ENCODE assay signal across 8 cellular contexts in the genomic region with DNA sequence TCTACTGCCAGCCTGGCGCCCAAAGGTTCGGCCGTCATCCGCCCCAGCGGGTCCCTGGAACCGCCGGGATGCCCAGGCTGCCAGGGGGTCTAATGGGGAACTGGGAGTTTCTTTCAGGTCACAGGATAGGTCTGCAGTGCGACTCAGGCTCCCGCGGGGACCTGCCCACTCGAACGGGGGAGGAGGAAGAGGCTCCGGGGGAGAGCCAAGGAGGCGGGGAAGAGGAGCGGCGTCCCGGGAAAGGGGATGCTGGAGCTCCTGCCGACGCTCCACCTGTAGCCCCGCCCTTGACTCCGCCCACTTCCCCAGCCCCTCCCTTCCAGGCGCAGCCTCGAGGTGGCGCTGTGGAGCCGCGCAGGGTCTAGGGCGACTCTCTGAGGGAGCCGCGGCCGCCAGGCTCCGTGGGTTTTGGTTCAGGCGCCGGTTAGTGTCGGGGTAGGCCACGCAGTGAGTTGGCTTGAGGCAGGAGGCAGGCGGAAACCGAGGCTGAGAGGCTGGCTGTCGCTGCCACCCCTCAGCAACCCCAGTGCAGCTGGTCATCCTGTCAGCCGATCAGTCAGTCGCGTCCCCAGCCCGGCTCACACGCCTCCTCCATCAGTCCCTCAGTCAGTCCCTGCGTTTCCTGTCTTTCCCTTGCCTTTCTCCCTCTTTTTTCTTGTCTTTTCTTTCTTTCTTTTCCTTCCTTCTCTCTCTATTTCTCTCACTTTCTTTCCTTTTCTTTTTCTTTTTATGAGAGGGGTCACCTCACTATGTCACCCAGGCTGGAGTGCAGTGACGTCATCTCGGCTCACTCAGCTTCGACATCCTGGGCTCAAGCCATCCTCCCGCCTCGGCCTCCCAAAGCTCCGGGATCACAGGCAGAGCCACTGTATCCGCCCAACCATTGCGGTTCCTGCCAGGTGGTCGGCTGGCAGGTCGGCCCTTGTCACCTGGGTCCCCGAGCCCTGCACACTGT. TPM values are rescaled to one million over a fixed set of nuclear protein-coding genes. Genes with fewer than 3 reads are reported as not detected.
DNase-seq lines count a peak whose midpoint lies in the region; ATAC-seq and TF ChIP-seq lines count a peak whose summit lies in the region.

No MANE protein-coding gene starts in this region.

- peaks cover 0 to 9% of the 10 kb centered on the region in 2 donors for H3K4me1 ChIP-seq in adrenal gland (replicated peaks in 1 of 2)
- H3K4me1 ChIP-seq in upper lobe of right lung, result peaks cover 3% of the 10 kb centered on the region

- ATAC-seq in GM21723 (IDR thresholded peaks at IDR 0.05; ENCODE audit: unreplicated experiment) (peak; percentile 59), left cardiac atrium (peak; percentile 95), upper lobe of right lung (peak; percentile 99)

- H3K27ac Mint-ChIP-seq in progenitor cell of endocrine pancreas, result peak overlapping the region; percentile 29

- H3K4me1 Mint-ChIP-seq in progenitor cell of endocrine pancreas (ENCODE audit: low read depth), result peaks cover 1% of the 10 kb centered on the region

- TF ChIP-seq POLR2A in NB4 (IDR thresholded peaks at IDR 0.05; ENCODE audit: extremely low read depth, insufficient read length) (no peak), adrenal gland (IDR thresholded peaks at IDR 0.05) (no peak)

- no peaks in the 10 kb centered on the region for H3K9me3 Mint-ChIP-seq in progenitor cell of endocrine pancreas (ENCODE audit: low read depth)

- H3K27me3 Mint-ChIP-seq in progenitor cell of endocrine pancreas, result peaks cover 18% of the 10 kb centered on the region

- in situ Hi-C loops in Caki2 (cut with HindIII; ENCODE audit: low pct_unique_long_range_greater_than_20kb, low sequenced_read_pairs), result loop anchor here (25.0 kb wide), 1 partner anchor 258 kb away; no protein-coding TSS in a partner anchor

- TF ChIP-seq CTCF in NB4 (IDR thresholded peaks at IDR 0.05; ENCODE audit: low read depth, low read length) (peak; percentile 88), adrenal gland (IDR thresholded peaks at IDR 0.05) (peak; percentile 65 to 91 (median 86)), progenitor cell of endocrine pancreas (IDR thresholded peaks at IDR 0.05; ENCODE audit: unreplicated experiment) (peak; percentile 84), upper lobe of right lung (IDR thresholded peaks at IDR 0.05) (peak; percentile 86)

- H3K9me3 ChIP-seq in adrenal gland (replicated peaks in 1 of 3), result no peaks in the 10 kb centered on the region
- no peaks in the 10 kb centered on the region for H3K9me3 ChIP-seq in upper lobe of right lung

- H3K36me3 ChIP-seq in adrenal gland (replicated peaks in 1 of 2) (no peaks in the 10 kb centered on the region), upper lobe of right lung (no peaks in the 10 kb centered on the region)

- intact Hi-C loops in adrenal gland (cut with DNase I) (loop anchor here in 1 of 2 donors (10.0 kb wide), 1 partner anchor 294 kb away; no protein-coding TSS in a partner anchor), left cardiac atrium (cut with DNase I) (loop anchor here (5.0 to 10.0 kb wide), 3 partner anchors 234 to 297 kb away; a partner anchor contains a TSS), upper lobe of right lung (cut with DNase I) (no loop called here)

- H3K27me3 ChIP-seq in adrenal gland (no peaks in the 10 kb centered on the region), upper lobe of right lung (no peaks in the 10 kb centered on the region)

- H3K27ac ChIP-seq in adrenal gland (peak overlapping the region in 1 of 5 donors; percentile 36), upper lobe of right lung (no peak overlapping the region)

- DNase-seq in Caki2 (ENCODE audit: low read depth), result peak; percentile 90
- DNase-seq in NB4 (ENCODE audit: low read depth), result peak; percentile 76
- DNase-seq in T follicular helper cell (ENCODE audit: low read depth), result peak; percentile 82
- DNase-seq in adrenal gland, result peak; percentile 72 to 89 (median 84)
- DNase-seq in left cardiac atrium, result peak; percentile 83
- peak; percentile 93 for DNase-seq in progenitor cell of endocrine pancreas (ENCODE audit: low spot score, unreplicated experiment)
- DNase-seq in upper lobe of right lung, result peak; percentile 93

- H3K4me3 ChIP-seq in NB4 (ENCODE audit: low read depth, low read length), result no peak overlapping the region
- peak overlapping the region in 2 of 4 donors; percentile 17 to 41 for H3K4me3 ChIP-seq in adrenal gland
- H3K4me3 ChIP-seq in upper lobe of right lung, result peak overlapping the region; percentile 42

- H3K36me3 Mint-ChIP-seq in progenitor cell of endocrine pancreas (ENCODE audit: insufficient read depth), result no peaks in the 10 kb centered on the region

- peak overlapping the region; percentile 74 for H3K4me3 Mint-ChIP-seq in progenitor cell of endocrine pancreas (ENCODE audit: low read depth)

- WGBS in adrenal gland, 4 donors, result 15 to 31% (median 18%) methylated on average over 27 to 55 of the region's 55 CpGs

RNA-seq across cellular contexts. Expression of a gene that starts 26.4 kb away (rescaled TPM):
- total RNA-seq in Caki2 (2014; rRNA removed; shearing (Covaris generic); ENCODE audit: low replicate concordance), result 142 and 169 TPM in 2 replicates
- total RNA-seq in adrenal gland (100 to 1,000 TPM in 3 of 8 donors, 10 to 100 TPM in 5; 60.3 to 128 (median 85.1) TPM), left cardiac atrium (100 to 1,000 TPM in 1 of 2 donors, 10 to 100 TPM in 1; 68.1 to 119 TPM), progenitor cell of endocrine pancreas (105 and 111 TPM in 2 replicates), upper lobe of right lung (154 TPM)
- polyA plus RNA-seq in adrenal gland, result 100 to 1,000 TPM in 1 of 3 donors, 10 to 100 TPM in 2; 50.6 to 116 (median 53.5) TPM
